In genomic region chr17:35808962-35809854, GRCh38 we compare ENCODE assay signal across 8 cellular contexts. TPM values are rescaled to one million over a fixed set of nuclear protein-coding genes. Genes with fewer than 3 reads are reported as not detected.
DNase-seq lines count a peak whose midpoint lies in the region; ATAC-seq and TF ChIP-seq lines count a peak whose summit lies in the region.

Gene TAF15, plus strand, starts transcription at chr17:35809484. Its CDS starts 86 bp downstream, at chr17:35809570.

- H3K27me3 ChIP-seq in CD4-positive, CD25-positive, alpha-beta regulatory T cell (ENCODE audit: control insufficient read depth, insufficient read depth, low read length) = no peaks in the 10 kb centered on the region
- H3K27me3 ChIP-seq in right lobe of liver = no peaks in the 10 kb centered on the region

- peak within 1 kb of the TSS; percentile 89 to 97 (median 96) for H3K4me3 Mint-ChIP-seq in CD4-positive, CD25-positive, alpha-beta regulatory T cell

- H3K9me3 ChIP-seq in CD4-positive, CD25-positive, alpha-beta regulatory T cell (ENCODE audit: control insufficient read depth in 2 of 2, low read length in 2 of 2) = no peaks in the 10 kb centered on the region
- H3K9me3 ChIP-seq in right lobe of liver = no peaks in the 10 kb centered on the region

- TF ChIP-seq CTCF in right lobe of liver (IDR thresholded peaks at IDR 0.05) = peak; percentile 58 to 70 (median 68)

- peak within 1 kb of the TSS; percentile 89 for H3K27ac ChIP-seq in CD4-positive, CD25-positive, alpha-beta regulatory T cell (ENCODE audit: insufficient read depth, low read length, poor library complexity, severe bottlenecking)
- H3K27ac ChIP-seq in right lobe of liver = peak within 1 kb of the TSS; percentile 77 to 92 (median 88)

- intact Hi-C loops in right lobe of liver (cut with DNase I) = loop anchor here (5.0 kb wide), 1 partner anchor 42 kb away; no protein-coding TSS in a partner anchor

- peaks cover 5% of the 10 kb centered on the region for H3K36me3 Mint-ChIP-seq in CD4-positive, CD25-positive, alpha-beta regulatory T cell

- H3K4me1 Mint-ChIP-seq in CD4-positive, CD25-positive, alpha-beta regulatory T cell = peaks cover 23 to 66% (median 46%) of the 10 kb centered on the region in 4 donors

- no peaks in the 10 kb centered on the region for H3K27me3 Mint-ChIP-seq in CD4-positive, CD25-positive, alpha-beta regulatory T cell

- WGBS in right lobe of liver (ENCODE audit: insufficient coverage, low coverage, low lambda C conversion rate, missing lambda C conversion rate) = under 1% methylated on average over 38 of the region's 71 CpGs

- peak; percentile 96 for ATAC-seq in CD4-positive, CD25-positive, alpha-beta regulatory T cell (ENCODE audit: low read depth in 2 of 2)
- ATAC-seq in GM19397 (IDR thresholded peaks at IDR 0.05; ENCODE audit: unreplicated experiment) (peak; percentile 93), HG03571 (IDR thresholded peaks at IDR 0.05; ENCODE audit: unreplicated experiment) (peak; percentile 89), right lobe of liver (peak; percentile 94 to 98 (median 94))

- peaks cover 44% of the 10 kb centered on the region for H3K4me1 ChIP-seq in CD4-positive, CD25-positive, alpha-beta regulatory T cell (ENCODE audit: control insufficient read depth, insufficient read depth, low read length, poor library complexity, severe bottlenecking)
- peaks cover 0 to 23% (median 8%) of the 10 kb centered on the region in 4 donors for H3K4me1 ChIP-seq in right lobe of liver

- H3K36me3 ChIP-seq in CD4-positive, CD25-positive, alpha-beta regulatory T cell (ENCODE audit: control insufficient read depth, insufficient read depth, low read length) = no peaks in the 10 kb centered on the region
- no peaks in the 10 kb centered on the region for H3K36me3 ChIP-seq in right lobe of liver

- H3K4me3 ChIP-seq in CD4-positive, CD25-positive, alpha-beta regulatory T cell (ENCODE audit: low read depth, low read length) = peak within 1 kb of the TSS; percentile 96
- H3K4me3 ChIP-seq in right lobe of liver = peak within 1 kb of the TSS; percentile 81 to 91 (median 84)

- TF ChIP-seq POLR2A in right lobe of liver (IDR thresholded peaks at IDR 0.05) = peak; percentile 99

- peak within 1 kb of the TSS; percentile 98 to 99 (median 99) for H3K27ac Mint-ChIP-seq in CD4-positive, CD25-positive, alpha-beta regulatory T cell

- H3K9me3 Mint-ChIP-seq in CD4-positive, CD25-positive, alpha-beta regulatory T cell = no peaks in the 10 kb centered on the region

- DNase-seq in CD4-positive, CD25-positive, alpha-beta regulatory T cell = peak; percentile 94 to 99 (median 98)
- DNase-seq in NCI-H774 (lab: John Stamatoyannopoulos, UW) (peak; percentile 99), dermis microvascular lymphatic vessel endothelial cell (ENCODE audit: low read depth in 2 of 2) (peak; percentile 97 to 99), right lobe of liver (peak; percentile 95 to 97 (median 97))
- DNase-seq in activated CD4-positive, alpha-beta T cell treated with anti-CD3 and anti-CD28 coated beads, Interleukin-2, amount 50 U/mL, for 48 hours = peak; percentile 93 to 95
- DNase-seq in stimulated activated CD4-positive, alpha-beta T cell treated with anti-CD3 and anti-CD28 coated beads, Interleukin-4, amount 100 ng/mL, for 4 hours = peak; percentile 92 to 96

RNA-seq across cellular contexts. Expression of gene TAF15, which starts in this region (rescaled TPM):
- total RNA-seq in CD4-positive, CD25-positive, alpha-beta regulatory T cell = 186 TPM
- 10 to 100 TPM in 3 of 4 donors, 1 to 10 TPM in 1; 8.8 to 19.8 (median 15.0) TPM for polyA plus RNA-seq in CD4-positive, CD25-positive, alpha-beta regulatory T cell
- 62.6 and 74.3 TPM in 2 replicates for total RNA-seq in dermis microvascular lymphatic vessel endothelial cell
- 10 to 100 TPM; 41.3 to 75.8 (median 65.4) TPM for total RNA-seq in right lobe of liver

Comparison
In these comparisons a context has a peak if more than half of its experiments do, and no peak if none do; other contexts are left out.
1. Peak in every context shown above with its lines: DNase-seq, ATAC-seq, H3K4me3 ChIP-seq and H3K27ac ChIP-seq.